ENCODE assay signal across 10 cellular contexts in the genomic region with DNA sequence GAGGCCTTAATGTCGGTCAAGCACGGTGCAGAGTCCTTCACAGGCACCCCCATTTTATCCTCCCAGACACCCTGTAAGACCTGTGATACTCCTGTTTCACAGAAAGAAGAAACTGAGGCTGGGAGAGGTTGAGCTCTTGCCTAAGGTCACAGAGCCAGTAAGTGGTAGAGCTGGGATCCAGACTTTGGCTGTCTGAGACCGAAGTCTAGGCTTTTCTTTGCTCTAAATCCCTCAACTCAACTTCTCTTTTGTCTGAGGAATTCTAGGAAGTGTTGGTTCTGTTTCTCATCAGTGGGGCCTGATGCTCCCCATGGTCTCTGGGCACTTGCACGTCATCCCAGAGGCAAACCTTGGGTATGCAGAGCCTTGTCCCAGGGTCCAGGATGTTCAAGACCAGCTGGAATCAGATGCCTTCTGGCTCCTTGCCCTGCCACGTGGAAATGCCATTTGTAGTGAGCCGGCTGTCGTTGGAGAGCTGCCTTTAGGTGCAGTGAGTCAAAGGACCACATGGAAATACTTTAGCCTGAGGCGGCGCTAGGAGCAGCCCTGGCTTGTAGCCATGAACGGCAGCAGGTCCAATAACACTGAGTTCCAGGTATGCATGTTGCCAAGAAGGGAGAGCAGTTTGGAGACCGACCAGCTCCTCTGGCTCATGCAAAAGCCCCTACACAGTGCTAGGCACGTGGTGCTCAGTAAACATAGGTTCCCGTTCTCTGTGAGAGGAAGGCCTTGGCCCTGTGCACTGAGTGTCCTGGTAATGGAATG. TPM values are rescaled to one million over a fixed set of nuclear protein-coding genes. Genes with fewer than 3 reads are reported as not detected.
DNase-seq lines count a peak whose midpoint lies in the region; ATAC-seq, FAIRE-seq and TF ChIP-seq lines count a peak whose summit lies in the region.
"Had no signal": no experiment of that assay in that cellular context is flagged by ENCODE, and none has a peak within 500 bp of the region (broad histone marks: within the 10 kb centered on the region; RNA-seq: fewer than 3 reads in every experiment).

No MANE protein-coding gene starts in this region.

- peak overlapping the region in 1 of 2 donors; percentile 62 for H3K27ac ChIP-seq in lung (ENCODE audit: low read depth in 1 of 2, low read length in 1 of 2)

- H3K36me3 ChIP-seq in lung (ENCODE audit: control insufficient read depth in 2 of 2, insufficient read depth in 2 of 2, low read length in 2 of 2), result no peaks in the 10 kb centered on the region

- no peaks in the 10 kb centered on the region for H3K9me3 ChIP-seq in lung (ENCODE audit: control insufficient read depth in 2 of 2, insufficient read depth in 1 of 2, low read length in 1 of 2)

- WGBS in lung, 2 donors, result 49 to 63% methylated on average over 13 of the region's 13 CpGs

- H3K4me3 ChIP-seq in lung, result no peak overlapping the region

- ATAC-seq in lung (ENCODE audit: insufficient read depth, low FRiP score) (peak; percentile 15), GM18868 (IDR thresholded peaks at IDR 0.05; ENCODE audit: unreplicated experiment) (no peak), GM21576 (IDR thresholded peaks at IDR 0.05; ENCODE audit: unreplicated experiment) (no peak)

- peak; percentile 45 for DNase-seq in Ammon's horn (ENCODE audit: low spot score)
- DNase-seq in HTR-8/SVneo (ENCODE audit: insufficient read length, low spot score), result peak; percentile 48
- peak; percentile 69 for DNase-seq in amniotic stem cell (lab: John Stamatoyannopoulos, UW)
- peak; percentile 78 for DNase-seq in lung (ENCODE audit: low spot score)
- DNase-seq in SKM-1 (lab: John Stamatoyannopoulos, UW; ENCODE audit: unreplicated experiment), result no peak
- DNase-seq in stimulated activated CD4-positive, alpha-beta T cell treated with anti-CD3 and anti-CD28 coated beads, Interleukin-4, amount 100 ng/mL, for 1 hour, result no peak
- DNase-seq: T-helper 2 cell had no signal

- peak; percentile 48 for FAIRE-seq in HTR-8/SVneo (lab: Jason Lieb, UNC)

- H3K27me3 ChIP-seq in lung (ENCODE audit: control insufficient read depth, insufficient read depth), result no peaks in the 10 kb centered on the region

- TF ChIP-seq CTCF in lung (IDR thresholded peaks at IDR 0.05; ENCODE audit: control extremely low read depth, extremely low read depth), result no peak

- peaks cover 0 to 10% of the 10 kb centered on the region in 2 donors for H3K4me1 ChIP-seq in lung (ENCODE audit: control insufficient read depth in 2 of 2, insufficient read depth in 2 of 2, low read length in 2 of 2)

RNA-seq across cellular contexts. Expression of a gene that starts 9.2 kb away (rescaled TPM):
- under 1 TPM; 0.09 to 0.43 TPM for total RNA-seq in lung
- polyA plus RNA-seq in lung, result under 1 TPM; 0.14 to 0.51 TPM
- total RNA-seq: temporal lobe had no signal

RNA-seq across cellular contexts. Expression of a gene that starts 14.2 kb away (rescaled TPM):
- total RNA-seq in lung, result under 1 TPM; 0.15 to 0.88 TPM
- under 1 TPM; 0.31 to 0.39 TPM for polyA plus RNA-seq in lung

RNA-seq across cellular contexts. Expression of a gene that starts 38.9 kb away (rescaled TPM):
- 100 to 1,000 TPM; 210 to 286 TPM for total RNA-seq in lung
- 100 to 1,000 TPM; 149 to 334 TPM for polyA plus RNA-seq in lung

Comparison
In these comparisons a context has a peak if more than half of its experiments do, and no peak if none do; other contexts are left out.
1. DNase-seq: peak in Ammon's horn (single experiment), HTR-8/SVneo (single experiment), amniotic stem cell (single experiment) and lung (single experiment); none in SKM-1 (single experiment) and stimulated activated CD4-positive, alpha-beta T cell treated with anti-CD3 and anti-CD28 coated beads, Interleukin-4, amount 100 ng/mL, for 1 hour (single experiment).